11 cellular contexts compared by ENCODE assay signal in the genomic region with DNA sequence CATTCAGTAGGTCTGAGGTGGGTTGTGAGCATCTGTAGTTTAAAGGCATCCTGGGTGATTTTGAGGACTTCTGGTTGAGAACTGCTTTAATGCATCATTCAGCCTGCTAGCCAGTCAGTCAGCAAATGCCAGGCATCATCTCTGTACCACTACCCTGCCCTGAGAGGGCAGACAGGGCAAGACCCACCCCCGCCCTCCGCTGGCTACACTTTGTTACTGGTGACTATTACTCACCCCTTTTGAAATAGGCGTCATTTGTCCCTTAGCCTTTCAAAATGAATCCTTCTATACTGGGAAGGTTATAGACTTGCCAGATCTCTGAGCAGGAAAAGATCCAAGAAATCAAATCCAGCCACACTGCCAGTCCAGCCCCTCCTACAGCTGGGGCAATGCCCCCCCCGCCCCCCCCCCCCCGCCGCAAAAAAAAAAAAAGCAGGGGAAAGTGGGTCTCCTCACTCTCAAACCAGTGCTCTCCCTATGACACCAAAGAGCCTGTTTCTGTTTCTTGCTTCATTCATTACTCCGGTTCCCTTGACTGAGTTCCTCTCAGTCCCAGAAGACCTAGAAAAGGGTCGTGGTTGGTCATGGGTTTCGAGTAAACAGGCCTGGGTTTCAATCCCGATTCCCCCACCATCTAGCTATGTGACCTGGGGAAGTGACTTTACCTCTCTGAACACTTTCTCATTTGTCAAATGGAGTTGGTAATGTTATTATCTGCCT. TPM values are rescaled to one million over a fixed set of nuclear protein-coding genes. Genes with fewer than 3 reads are reported as not detected.
DNase-seq lines count a peak whose midpoint lies in the region; ATAC-seq and TF ChIP-seq lines count a peak whose summit lies in the region.
"Had no signal": no experiment of that assay in that cellular context is flagged by ENCODE, and none has a peak within 500 bp of the region (broad histone marks: within the 10 kb centered on the region; RNA-seq: fewer than 3 reads in every experiment).

No MANE protein-coding gene starts in this region.

- no peaks in the 10 kb centered on the region for H3K27me3 ChIP-seq in right atrium auricular region
- H3K27me3 ChIP-seq in upper lobe of left lung = no peaks in the 10 kb centered on the region
- H3K27me3 ChIP-seq: SJCRH30, testis had no signal

- no peak for TF ChIP-seq CTCF in right atrium auricular region (IDR thresholded peaks at IDR 0.05)
- no peak for TF ChIP-seq CTCF in upper lobe of left lung (IDR thresholded peaks at IDR 0.05)

- DNase-seq in right atrium auricular region (ENCODE audit: low spot score) (no peak), Right ventricle myocardium inferior (ENCODE audit: missing footprints) (no peak), RKO (ENCODE audit: low spot score) (peak; percentile 41), foreskin melanocyte (peak; percentile 61), upper lobe of left lung (no peak), GM03348 (ENCODE audit: low spot score) (no peak), COR-L47 (lab: John Stamatoyannopoulos, UW) (no peak), epidermal melanocyte (ENCODE audit: insufficient read length, low spot score) (no peak)
- DNase-seq: CD4-positive, CD25-positive, alpha-beta regulatory T cell; SJCRH30; testis had no signal

- H3K4me1 ChIP-seq in right atrium auricular region = peaks cover 0 to 80% of the 10 kb centered on the region in 2 donors
- H3K4me1 ChIP-seq in upper lobe of left lung = peaks cover 53 to 87% (median 63%) of the 10 kb centered on the region in 4 donors

- ATAC-seq in Right ventricle myocardium inferior (no peak), upper lobe of left lung (ENCODE audit: low FRiP score in 2 of 2) (no peak)

- H3K27ac ChIP-seq in right atrium auricular region (peak overlapping the region; percentile 56 to 58), upper lobe of left lung (peak overlapping the region in 3 of 4 donors; percentile 64 to 76 (median 64))
- H3K27ac ChIP-seq: SJCRH30, testis had no signal

- H3K4me3 ChIP-seq in right atrium auricular region = no peak overlapping the region
- no peak overlapping the region for H3K4me3 ChIP-seq in upper lobe of left lung
- H3K4me3 ChIP-seq: SJCRH30, testis had no signal

- intact Hi-C loops in Right ventricle myocardium inferior (cut with DNase I) = no loop called here

- 77 to 78% methylated on average over 10 of the region's 10 CpGs for WGBS in upper lobe of left lung, 2 donors

- no peaks in the 10 kb centered on the region for H3K9me3 ChIP-seq in right atrium auricular region
- H3K9me3 ChIP-seq in upper lobe of left lung = no peaks in the 10 kb centered on the region
- H3K9me3 ChIP-seq: SJCRH30, testis had no signal

- TF ChIP-seq EP300 in upper lobe of left lung (IDR thresholded peaks at IDR 0.05) = no peak

- H3K36me3 ChIP-seq in right atrium auricular region = peaks cover 10% of the 10 kb centered on the region
- peaks cover 0 to 42% (median 23%) of the 10 kb centered on the region in 4 donors for H3K36me3 ChIP-seq in upper lobe of left lung
- H3K36me3 ChIP-seq: SJCRH30 had no signal

- no peak for TF ChIP-seq POLR2A in upper lobe of left lung (IDR thresholded peaks at IDR 0.05)

RNA-seq across cellular contexts. Expression of a gene that starts 4.4 kb away (rescaled TPM):
- total RNA-seq in right atrium auricular region (10 to 100 TPM; 31.7 to 34.2 TPM), Right ventricle myocardium inferior (45.7 TPM), upper lobe of left lung (10 to 100 TPM; 22.0 to 91.1 (median 60.5) TPM)

RNA-seq across cellular contexts. Expression of a gene that starts 15.3 kb away (rescaled TPM):
- total RNA-seq in right atrium auricular region (100 to 1,000 TPM; 154 to 303 TPM), Right ventricle myocardium inferior (206 TPM), upper lobe of left lung (10 to 100 TPM; 43.2 to 80.7 (median 53.6) TPM)

RNA-seq across cellular contexts. Expression of a gene that starts 54.9 kb away (rescaled TPM):
- total RNA-seq in right atrium auricular region (not detected), Right ventricle myocardium inferior (not detected), upper lobe of left lung (1 to 10 TPM in 1 of 6 donors, under 1 TPM in 2, not detected in 3; 0.43 to 1.1 (median 0.74) TPM)
- total RNA-seq: CD4-positive, CD25-positive, alpha-beta regulatory T cell had no signal

Comparison
In these comparisons a context has a peak if more than half of its experiments do, and no peak if none do; other contexts are left out.
1. DNase-seq: peak in RKO (single experiment) and foreskin melanocyte (single experiment); none in right atrium auricular region (single experiment), Right ventricle myocardium inferior (single experiment), upper lobe of left lung (0 of 2), GM03348 (single experiment), COR-L47 (single experiment) and epidermal melanocyte (single experiment).